ENCODE assay signal across 8 cellular contexts in genomic region chr11:27158763-27159679, GRCh38.
A peak's percentile ranks its signal among the peaks of the same experiment; 100 is the strongest.
DNase-seq lines count a peak whose midpoint lies in the region; ATAC-seq and TF ChIP-seq lines count a peak whose summit lies in the region.

No MANE protein-coding gene starts in this region.

- H3K4me1 Mint-ChIP-seq in activated naive CD8-positive, alpha-beta T cell treated with anti-CD3 and anti-CD28 coated beads, Interleukin-2, amount 50 U/mL, for 24 hours = no peaks in the 10 kb centered on the region

- H3K9me3 Mint-ChIP-seq in activated naive CD8-positive, alpha-beta T cell treated with anti-CD3 and anti-CD28 coated beads, Interleukin-2, amount 50 U/mL, for 24 hours = no peaks in the 10 kb centered on the region

- H3K27ac ChIP-seq in A673 (ENCODE audit: low read depth, low read length, poor library complexity, severe bottlenecking) = no peak overlapping the region
- no peak overlapping the region for H3K27ac ChIP-seq in heart left ventricle
- no peak overlapping the region for H3K27ac ChIP-seq in effector memory CD4-positive, alpha-beta T cell (ENCODE audit: insufficient read depth, low read length, poor library complexity, severe bottlenecking)

- intact Hi-C loops in A673 (cut with micrococcal nuclease; ENCODE audit: unreplicated experiment) = loop anchor here (1.0 to 5.0 kb wide), 4 partner anchors 405 to 862 kb away; no protein-coding TSS in a partner anchor
- intact Hi-C loops in heart left ventricle (cut with DNase I) = loop anchor here in 9 of 10 donors (1.0 to 10.0 kb wide), 7 partner anchors 404 to 864 kb away; no protein-coding TSS in a partner anchor

- H3K27ac Mint-ChIP-seq in activated naive CD8-positive, alpha-beta T cell treated with anti-CD3 and anti-CD28 coated beads, Interleukin-2, amount 50 U/mL, for 24 hours = no peak overlapping the region

- POLR2A ChIA-PET in A673 (lab: Charles Lee; ENCODE audit: low non-redundant PET) = interaction anchor here (0.7 kb wide), 1 partner anchor 264 kb away, joined by 3 read pairs; no protein-coding TSS in a partner anchor

- TF ChIP-seq POLR2A in heart left ventricle (IDR thresholded peaks at IDR 0.05) = no peak

- H3K4me1 ChIP-seq in A673 (ENCODE audit: insufficient read depth, low read length, poor library complexity, severe bottlenecking) (no peaks in the 10 kb centered on the region), heart left ventricle (no peaks in the 10 kb centered on the region)
- no peaks in the 10 kb centered on the region for H3K4me1 ChIP-seq in effector memory CD4-positive, alpha-beta T cell (ENCODE audit: control insufficient read depth, insufficient read depth, low read length, poor library complexity, severe bottlenecking)

- H3K36me3 ChIP-seq in A673 (ENCODE audit: insufficient read depth, low read length, poor library complexity, severe bottlenecking) (no peaks in the 10 kb centered on the region), heart left ventricle (no peaks in the 10 kb centered on the region)
- H3K36me3 ChIP-seq in effector memory CD4-positive, alpha-beta T cell (ENCODE audit: control insufficient read depth, insufficient read depth, low read length) = no peaks in the 10 kb centered on the region

- peak; percentile 94 for DNase-seq in A673 (ENCODE audit: low spot score)
- DNase-seq in NCI-H2171 treated with DMSO at 0.1 percent for 48 hours (lab: John Stamatoyannopoulos, UW) = peak; percentile 81
- peak; percentile 1 for DNase-seq in activated naive CD8-positive, alpha-beta T cell treated with anti-CD3 and anti-CD28 coated beads, Interleukin-2, amount 50 U/mL, for 24 hours
- DNase-seq in heart left ventricle = peak in 3 of 5 donors; percentile 33 to 36 (median 34)
- peak; percentile 47 for DNase-seq in retinal pigment epithelial cell (ENCODE audit: low read depth)
- no peak for DNase-seq in effector memory CD4-positive, alpha-beta T cell

- H3K4me3 Mint-ChIP-seq in activated naive CD8-positive, alpha-beta T cell treated with anti-CD3 and anti-CD28 coated beads, Interleukin-2, amount 50 U/mL, for 24 hours = no peak overlapping the region

- CTCF ChIA-PET in A673 (lab: Charles Lee) = interaction anchor here (0.5 to 2.0 kb wide), 17 partner anchors 14 to 874 kb away, joined by 3 to 22 read pairs (median 5); partner anchors contain the start of gene LGR4

- peaks cover 9% of the 10 kb centered on the region for H3K27me3 Mint-ChIP-seq in activated naive CD8-positive, alpha-beta T cell treated with anti-CD3 and anti-CD28 coated beads, Interleukin-2, amount 50 U/mL, for 24 hours

- 17 to 21% (median 18%) methylated on average over 8 of the region's 8 CpGs for WGBS in heart left ventricle, 4 donors

- ATAC-seq in HG02943 (IDR thresholded peaks at IDR 0.05; ENCODE audit: low read depth, unreplicated experiment) (peak; percentile 61), heart left ventricle (peak; percentile 58 to 96 (median 82))
- ATAC-seq in activated naive CD8-positive, alpha-beta T cell treated with anti-CD3 and anti-CD28 coated beads, Interleukin-2, amount 50 U/mL, for 24 hours = no peak

- no peaks in the 10 kb centered on the region for H3K36me3 Mint-ChIP-seq in activated naive CD8-positive, alpha-beta T cell treated with anti-CD3 and anti-CD28 coated beads, Interleukin-2, amount 50 U/mL, for 24 hours (ENCODE audit: low read depth)

- H3K4me3 ChIP-seq in A673 (ENCODE audit: low read depth, low read length, poor library complexity, severe bottlenecking) (no peak overlapping the region), heart left ventricle (no peak overlapping the region), retinal pigment epithelial cell (ENCODE audit: low read length) (no peak overlapping the region)
- no peak overlapping the region for H3K4me3 ChIP-seq in effector memory CD4-positive, alpha-beta T cell (ENCODE audit: insufficient read depth, low read depth, low read length, poor library complexity, severe bottlenecking)

- H3K27me3 ChIP-seq in A673 (replicated peaks; ENCODE audit: insufficient read depth, low read depth, low read length, poor library complexity) = peaks cover 3% of the 10 kb centered on the region
- H3K27me3 ChIP-seq in heart left ventricle = no peaks in the 10 kb centered on the region
- no peaks in the 10 kb centered on the region for H3K27me3 ChIP-seq in effector memory CD4-positive, alpha-beta T cell (replicated peaks; ENCODE audit: control insufficient read depth, insufficient read depth, low read length, poor library complexity, severe bottlenecking)

- no TSS peak for BruUV-seq in A673 (replicated peaks; lab: Mats Ljungman, UMichigan)

- H3K9me3 ChIP-seq in A673 (ENCODE audit: low read depth, low read length, poor library complexity, severe bottlenecking) (no peaks in the 10 kb centered on the region), heart left ventricle (no peaks in the 10 kb centered on the region)
- no peaks in the 10 kb centered on the region for H3K9me3 ChIP-seq in effector memory CD4-positive, alpha-beta T cell (ENCODE audit: control insufficient read depth, low read length)

- TF ChIP-seq CTCF in A673 (conservative IDR thresholded peaks at IDR 0.05; ENCODE audit: low read depth, low read length) (peak; percentile 99), GM12872 (IDR thresholded peaks at IDR 0.05; ENCODE audit: insufficient read depth, low read depth, low read length) (peak; percentile 75), heart left ventricle (IDR thresholded peaks at IDR 0.05) (peak; percentile 34 to 79 (median 68)), retinal pigment epithelial cell (conservative IDR thresholded peaks at IDR 0.05; ENCODE audit: low read depth, low read length) (peak; percentile 77)

Comparison
In these comparisons a context has a peak if more than half of its experiments do, and no peak if none do; other contexts are left out.
1. DNase-seq: peak in A673 (single experiment), NCI-H2171 treated with DMSO at 0.1 percent for 48 hours (single experiment), activated naive CD8-positive, alpha-beta T cell treated with anti-CD3 and anti-CD28 coated beads, Interleukin-2, amount 50 U/mL, for 24 hours (single experiment), heart left ventricle (3 of 5) and retinal pigment epithelial cell (single experiment); none in effector memory CD4-positive, alpha-beta T cell (0 of 3).
2. Peak in every context shown above with its lines, with median percentiles within 50 percentile points of each other: CTCF ChIP-seq.